Comparison of ENCODE assay signal across 12 cellular contexts in the genomic region with DNA sequence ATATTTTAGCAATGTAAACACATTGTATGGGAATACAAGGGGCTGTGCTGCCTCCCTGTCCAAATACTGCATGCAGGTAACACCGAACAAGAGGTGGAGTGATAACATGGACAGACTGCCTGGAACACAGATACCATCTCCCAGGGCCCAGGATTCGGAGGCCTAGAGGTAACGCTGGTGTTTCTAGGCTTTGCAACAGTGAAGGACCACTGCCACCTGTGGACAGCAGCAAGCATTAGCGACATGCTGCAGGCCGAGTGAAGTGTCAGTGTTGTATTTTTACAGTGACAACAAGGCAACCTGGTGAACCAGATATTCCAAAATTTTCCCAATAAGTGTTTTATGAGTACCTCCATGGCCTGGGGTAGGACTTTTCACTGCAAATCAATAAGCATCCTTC.
DNase-seq lines count a peak whose midpoint lies in the region; ATAC-seq and TF ChIP-seq lines count a peak whose summit lies in the region.
"Had no signal": no experiment of that assay in that cellular context is flagged by ENCODE, and none has a peak within 500 bp of the region (broad histone marks: within the 10 kb centered on the region; RNA-seq: fewer than 3 reads in every experiment).

No MANE protein-coding gene starts in this region.

- no peaks in the 10 kb centered on the region for H3K36me3 ChIP-seq in mammary epithelial cell (ENCODE audit: insufficient read depth, low read length)
- H3K36me3 ChIP-seq in thyroid gland, result no peaks in the 10 kb centered on the region

- TF ChIP-seq POLR2A in thyroid gland (IDR thresholded peaks at IDR 0.05), result no peak

- H3K27ac Mint-ChIP-seq in MCF 10A (ENCODE audit: low read depth, unreplicated experiment), result no peak overlapping the region

- H3K27ac ChIP-seq in mammary epithelial cell (ENCODE audit: insufficient read depth, low read depth, low read length), result no peak overlapping the region
- no peak overlapping the region for H3K27ac ChIP-seq in thyroid gland
- H3K27ac ChIP-seq: dorsolateral prefrontal cortex had no signal

- H3K9me3 ChIP-seq in mammary epithelial cell (replicated peaks; ENCODE audit: insufficient read depth, low read length), result peaks cover 11% of the 10 kb centered on the region
- no peaks in the 10 kb centered on the region for H3K9me3 ChIP-seq in thyroid gland

- no peak overlapping the region for H2AFZ ChIP-seq in mammary epithelial cell (ENCODE audit: low read depth, low read length)

- CTCF ChIA-PET in MCF 10A (lab: Yijun Ruan, JAX), result interaction anchor here (0.5 to 1.5 kb wide), 7 partner anchors 11 to 420 kb away, joined by 3 to 8 read pairs (median 3); no protein-coding TSS in a partner anchor
- CTCF ChIA-PET in mammary epithelial cell (lab: Charles Lee; ENCODE audit: low non-redundant PET), result no interaction called here

- no peaks in the 10 kb centered on the region for H3K9me3 Mint-ChIP-seq in MCF 10A (ENCODE audit: unreplicated experiment)

- intact Hi-C loops in MCF 10A (cut with micrococcal nuclease) (loop anchor here (1.0 to 2.0 kb wide), 2 partner anchors 328 to 421 kb away; no protein-coding TSS in a partner anchor), mammary epithelial cell (cut with micrococcal nuclease) (loop anchor here (5.0 kb wide), 1 partner anchor 412 kb away; no protein-coding TSS in a partner anchor), thyroid gland (cut with DNase I) (no loop called here)

- no peak overlapping the region for H3K4me2 ChIP-seq in mammary epithelial cell (ENCODE audit: insufficient read depth, low read depth, low read length)

- H3K79me2 ChIP-seq in mammary epithelial cell (ENCODE audit: insufficient read depth, low read length), result no peaks in the 10 kb centered on the region

- no peak overlapping the region for H3K4me3 ChIP-seq in mammary epithelial cell (replicated peaks in 1 of 3; ENCODE audit: insufficient read depth in 1 of 3, low read depth in 2 of 3, low read length in 3 of 3)
- H3K4me3 ChIP-seq in thyroid gland (replicated peaks in 1 of 3), result no peak overlapping the region
- H3K4me3 ChIP-seq: dorsolateral prefrontal cortex had no signal

- TF ChIP-seq CTCF in MCF 10A (IDR thresholded peaks at IDR 0.05; ENCODE audit: unreplicated experiment) (peak; percentile 54), mammary epithelial cell (conservative IDR thresholded peaks at IDR 0.05 in 1 of 2, IDR thresholded peaks at IDR 0.05 in 1 of 2; ENCODE audit: extremely low read depth in 1 of 2, insufficient read depth in 1 of 2, low read depth in 1 of 2, low read length in 2 of 2) (no peak), thyroid gland (IDR thresholded peaks at IDR 0.05) (peak in 4 of 6 experiments; percentile 6 to 40 (median 36))

- H3K4me1 ChIP-seq in mammary epithelial cell (ENCODE audit: insufficient read depth, low read length) (no peaks in the 10 kb centered on the region), thyroid gland (no peaks in the 10 kb centered on the region)

- ATAC-seq in HG02970 (IDR thresholded peaks at IDR 0.05; ENCODE audit: low FRiP score, unreplicated experiment) (no peak), GM21619 (IDR thresholded peaks at IDR 0.05; ENCODE audit: unreplicated experiment) (no peak), GM19035 (IDR thresholded peaks at IDR 0.05; ENCODE audit: unreplicated experiment) (no peak)

- no peaks in the 10 kb centered on the region for H3K4me1 Mint-ChIP-seq in MCF 10A (ENCODE audit: insufficient read depth, unreplicated experiment)

- no peak overlapping the region for H3K4me3 Mint-ChIP-seq in MCF 10A (ENCODE audit: unreplicated experiment)

- in situ Hi-C loops in mammary epithelial cell (cut with MboI; ENCODE audit: low sequenced_read_pairs in 2 of 2), result loop anchor here in 1 of 2 donors (25.0 kb wide), 1 partner anchor 108 kb away; no protein-coding TSS in a partner anchor

- BruUV-seq in MCF 10A (replicated peaks; lab: Mats Ljungman, UMichigan) (no TSS peak), mammary epithelial cell (replicated peaks; lab: Mats Ljungman, UMichigan) (no TSS peak)

- no peaks in the 10 kb centered on the region for H4K20me1 ChIP-seq in mammary epithelial cell (ENCODE audit: insufficient read depth, low read length)

- dilution Hi-C loops in mammary epithelial cell (cut with HindIII; ENCODE audit: low sequenced_read_pairs), result no loop called here

- no peaks in the 10 kb centered on the region for H3K36me3 Mint-ChIP-seq in MCF 10A (ENCODE audit: insufficient read depth, unreplicated experiment)

- 56% methylated on average over 5 of the region's 5 CpGs for WGBS in mammary epithelial cell (ENCODE audit: low coverage, missing lambda C conversion rate)
- 14 to 16% methylated on average over 5 of the region's 5 CpGs for whole genome bisulfite sequencing in thyroid gland, 2 donors

- H3K27me3 ChIP-seq in mammary epithelial cell (ENCODE audit: insufficient read depth, low read length), result no peaks in the 10 kb centered on the region
- no peaks in the 10 kb centered on the region for H3K27me3 ChIP-seq in thyroid gland

- peak; percentile 40 for DNase-seq in MCF 10A (ENCODE audit: unreplicated experiment)
- no peak for DNase-seq in mammary epithelial cell
- DNase-seq in NCI-H2196 treated with DMSO at 0.1 percent for 48 hours (lab: John Stamatoyannopoulos, UW; ENCODE audit: unreplicated experiment), result peak; percentile 58
- DNase-seq in globus pallidus (ENCODE audit: low spot score), result peak; percentile 7
- peak; percentile 20 to 31 for DNase-seq in thyroid gland
- DNase-seq: DMS79; dorsolateral prefrontal cortex; NCI-H69; stimulated activated CD4-positive, alpha-beta T cell treated with anti-CD3 and anti-CD28 coated beads, Interleukin-2, amount 100 ng/mL, for 24 hours had no signal

- H3K9ac ChIP-seq in mammary epithelial cell (ENCODE audit: insufficient read depth, low read length), result no peak overlapping the region

- POLR2A ChIA-PET in MCF 10A (lab: Yijun Ruan, JAX), result no interaction called here

- H3K27me3 Mint-ChIP-seq in MCF 10A (ENCODE audit: insufficient read depth, unreplicated experiment), result no peaks in the 10 kb centered on the region

Comparison
In these comparisons a context has a peak if more than half of its experiments do, and no peak if none do; other contexts are left out.
1. CTCF ChIP-seq: peak in MCF 10A (single experiment) and thyroid gland (4 of 6); none in mammary epithelial cell (0 of 2).